8 cellular contexts compared by ENCODE assay signal in genomic region chr11:71453021-71453910, GRCh38. TPM values are rescaled to one million over a fixed set of nuclear protein-coding genes. Genes with fewer than 3 reads are reported as not detected.
DNase-seq lines count a peak whose midpoint lies in the region; ATAC-seq and TF ChIP-seq lines count a peak whose summit lies in the region.

Gene NADSYN1, plus strand, starts transcription at chr11:71453203. Its CDS starts 94 bp downstream, at chr11:71453297.

- H3K4me3 ChIP-seq in AG04450 (ENCODE audit: low read depth, low read length) (peak within 1 kb of the TSS; percentile 95), choroid plexus epithelial cell (ENCODE audit: low read depth, low read length) (peak within 1 kb of the TSS; percentile 98)

- DNase-seq in AG04450 (ENCODE audit: low read depth, low spot score) (peak; percentile 77), NCI-H524 treated with DMSO at 0.1 percent for 48 hours (lab: John Stamatoyannopoulos, UW) (peak; percentile 40), choroid plexus epithelial cell (ENCODE audit: low read depth) (peak; percentile 95)
- DNase-seq in activated CD4-positive, alpha-beta T cell treated with anti-CD3 and anti-CD28 coated beads for 4 hours, result peak; percentile 92 to 93
- peak; percentile 89 to 91 (median 90) for DNase-seq in stimulated activated CD4-positive, alpha-beta T cell treated with anti-CD3 and anti-CD28 coated beads, Interleukin-1b, Interleukin-23, amount 100 ng/mL, for 24 hours (ENCODE audit: low read depth in 4 of 4, low spot score in 1 of 4)

- TF ChIP-seq CTCF in AG04450 (IDR thresholded peaks at IDR 0.05; ENCODE audit: low read depth, low read length), result no peak
- TF ChIP-seq CTCF in choroid plexus epithelial cell (conservative IDR thresholded peaks at IDR 0.05; ENCODE audit: low read depth, low read length), result no peak

- CTCF ChIA-PET in AG04450 (lab: Charles Lee), result interaction anchor here (0.8 kb wide), 1 partner anchor 126 kb away, joined by 3 read pairs; no protein-coding TSS in a partner anchor

- peaks cover 4% of the 10 kb centered on the region; the same call in 1 of the 2 replicates for H3K9me3 ChIP-seq in AG04450 (ENCODE audit: control insufficient read depth, insufficient read depth, low read length)

- H3K27ac ChIP-seq in AG04450 (ENCODE audit: low read depth, low read length), result no peak within 1 kb of the TSS
- peak within 1 kb of the TSS; percentile 79 for H3K27ac ChIP-seq in layer of hippocampus (ENCODE audit: low read depth, low read length)

- POLR2A ChIA-PET in AG04450 (lab: Yijun Ruan, JAX), result interaction anchor here (0.7 to 1.0 kb wide), 9 partner anchors 10 to 1662 kb away, joined by 3 to 7 read pairs (median 4); no protein-coding TSS in a partner anchor

- H3K27me3 ChIP-seq in AG04450 (ENCODE audit: control insufficient read depth, insufficient read depth, low read length) (no peaks in the 10 kb centered on the region), layer of hippocampus (ENCODE audit: control insufficient read depth, insufficient read depth, low read length) (no peaks in the 10 kb centered on the region)

- ATAC-seq in GM19035 (IDR thresholded peaks at IDR 0.05; ENCODE audit: unreplicated experiment) (peak; percentile 60), HG03439 (IDR thresholded peaks at IDR 0.05; ENCODE audit: unreplicated experiment) (peak; percentile 60)

RNA-seq across cellular contexts. Expression of gene NADSYN1, which starts in this region (rescaled TPM):
- polyA plus RNA-seq in AG04450 (2011; rRNA removed), result 39.0 and 51.2 TPM in 2 replicates
- 70.7 and 97.3 TPM in 2 replicates for polyA minus RNA-seq in AG04450 (2011; rRNA and poly(A)+ RNA removed)

Comparison
In these comparisons a context has a peak if more than half of its experiments do, and no peak if none do; other contexts are left out.
1. DNase-seq: peak in every context shown above with its lines; median percentile 95 in choroid plexus epithelial cell; 92 in activated CD4-positive, alpha-beta T cell treated with anti-CD3 and anti-CD28 coated beads for 4 hours; 90 in stimulated activated CD4-positive, alpha-beta T cell treated with anti-CD3 and anti-CD28 coated beads, Interleukin-1b, Interleukin-23, amount 100 ng/mL, for 24 hours; 77 in AG04450; 40 in NCI-H524 treated with DMSO at 0.1 percent for 48 hours.